Comparison of ENCODE assay signal across 1 cellular context in the genomic region with DNA sequence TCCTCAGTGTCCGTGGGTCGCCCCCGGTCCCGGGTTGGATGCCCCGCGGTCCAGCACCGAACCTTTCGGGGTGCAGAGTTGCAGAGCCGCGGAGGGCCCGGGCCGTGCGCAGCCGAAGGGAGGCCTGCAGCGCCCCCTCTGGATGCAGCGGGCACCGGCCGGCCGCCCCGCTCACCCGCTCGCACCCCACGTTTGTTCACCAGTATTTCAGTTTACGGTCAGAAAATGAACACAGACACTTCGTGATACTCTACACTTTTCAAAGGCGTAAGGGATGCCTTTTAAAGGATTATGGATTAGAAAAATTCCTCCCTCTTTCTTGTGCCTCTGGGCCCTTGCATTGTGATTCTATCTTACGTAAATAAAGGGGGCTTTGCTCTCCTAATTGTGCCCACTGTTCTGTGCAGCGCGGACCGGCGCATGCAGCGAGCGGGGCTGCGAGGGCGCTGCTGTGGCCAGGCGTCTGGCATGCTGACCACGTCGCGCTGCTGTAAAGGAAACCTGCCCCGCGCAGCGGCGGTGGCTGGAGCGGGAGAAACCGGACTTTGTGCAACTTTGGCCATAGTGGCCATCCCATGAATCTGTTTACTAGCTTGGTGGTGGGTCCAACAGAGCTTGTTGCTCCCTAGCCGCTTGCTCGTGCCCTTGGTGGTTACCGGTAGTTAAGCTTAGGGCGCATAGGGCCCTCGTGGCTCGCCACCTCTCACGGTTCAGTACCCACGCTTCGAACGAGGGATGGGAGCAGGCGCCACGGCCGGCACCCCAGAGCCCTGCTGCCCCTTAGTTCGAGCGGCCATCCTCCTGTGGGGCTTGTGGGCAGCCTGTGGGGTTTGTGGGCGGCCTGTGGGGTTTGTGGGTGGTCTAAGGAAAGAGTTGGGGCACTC.
TF ChIP-seq lines count a peak whose summit lies in the region.

No MANE protein-coding gene starts in this region.

TF ChIP-seq in H1, 55 proteins besides CTCF, POLR2A, EP300 and RAD21:
- TF ChIP-seq BCL11A (IDR thresholded peaks at IDR 0.05; ENCODE audit: low read depth in 2 of 2, low read length in 2 of 2) = no peak
- TF ChIP-seq, protein P1, sequence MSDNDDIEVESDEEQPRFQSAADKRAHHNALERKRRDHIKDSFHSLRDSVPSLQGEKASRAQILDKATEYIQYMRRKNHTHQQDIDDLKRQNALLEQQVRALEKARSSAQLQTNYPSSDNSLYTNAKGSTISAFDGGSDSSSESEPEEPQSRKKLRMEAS (IDR thresholded peaks at IDR 0.05) = peak; percentile 47
- TF ChIP-seq CREB1 (IDR thresholded peaks at IDR 0.05) = no peak
- peak; percentile 26 for TF ChIP-seq KDM4A (IDR thresholded peaks at IDR 0.05; ENCODE audit: low read depth, low read length, severe bottlenecking)
- no peak for TF ChIP-seq YY1 (IDR thresholded peaks at IDR 0.05; ENCODE audit: low read depth, low read length)
- TF ChIP-seq E2F6 (IDR thresholded peaks at IDR 0.05) = 0 out of 2 replicates have a peak, but pooled peaks have one; percentile 20
- no peak for TF ChIP-seq POU5F1 (IDR thresholded peaks at IDR 0.05; ENCODE audit: low read depth, low read length)
- TF ChIP-seq TBP (IDR thresholded peaks at IDR 0.05; ENCODE audit: low read depth, low read length) = no peak
- TF ChIP-seq RBBP5 (IDR thresholded peaks at IDR 0.05; ENCODE audit: borderline replicate concordance, low read depth, low read length) = peak; percentile 42; the same call in 1 of the 2 replicates
- peak; percentile 85 for TF ChIP-seq ASH2L (IDR thresholded peaks at IDR 0.05; ENCODE audit: low read length)
